ENCODE assay signal across 12 cellular contexts in genomic region chr1:26277261-26277661, GRCh38. TPM values are rescaled to one million over a fixed set of nuclear protein-coding genes. Genes with fewer than 3 reads are reported as not detected.
DNase-seq lines count a peak whose midpoint lies in the region; ATAC-seq and TF ChIP-seq lines count a peak whose summit lies in the region.
"Had no signal": no experiment of that assay in that cellular context is flagged by ENCODE, and none has a peak within 500 bp of the region (broad histone marks: within the 10 kb centered on the region; RNA-seq: fewer than 3 reads in every experiment).

No MANE protein-coding gene starts in this region.

- no peaks in the 10 kb centered on the region for H3K9me3 ChIP-seq in adipocyte (ENCODE audit: control insufficient read depth, low read length)
- H3K9me3 ChIP-seq in lower lobe of right lung, result no peaks in the 10 kb centered on the region

- H3K4me3 ChIP-seq in adipocyte (ENCODE audit: low read length) (no peak overlapping the region), lower lobe of right lung (no peak overlapping the region)

- H3K4me1 Mint-ChIP-seq in activated CD4-positive, alpha-beta T cell treated with anti-CD3 and anti-CD28 coated beads for 36 hours, result peaks cover 65% of the 10 kb centered on the region

- CTCF ChIA-PET in activated CD4-positive, alpha-beta T cell treated with anti-CD3 and anti-CD28 coated beads for 36 hours (lab: Charles Lee), result interaction anchor here (0.6 to 17.6 kb wide), 8 partner anchors 7 to 140 kb away, joined by 3 to 399 read pairs (median 5); partner anchors contain the start of genes CD52 and CEP85

- H3K27me3 ChIP-seq in adipocyte (replicated peaks; ENCODE audit: control insufficient read depth, insufficient read depth, low read length), result no peaks in the 10 kb centered on the region
- no peaks in the 10 kb centered on the region for H3K27me3 ChIP-seq in lower lobe of right lung (ENCODE audit: low read depth)

- no peak for ATAC-seq in activated CD4-positive, alpha-beta T cell treated with anti-CD3 and anti-CD28 coated beads for 36 hours
- no peak for ATAC-seq in lower lobe of right lung

- POLR2A ChIA-PET in activated CD4-positive, alpha-beta T cell treated with anti-CD3 and anti-CD28 coated beads for 36 hours (lab: Charles Lee), result interaction anchor here (1.4 kb wide), 1 partner anchor 31 kb away, joined by 3 read pairs; no protein-coding TSS in a partner anchor

- no peaks in the 10 kb centered on the region for H3K27me3 Mint-ChIP-seq in activated CD4-positive, alpha-beta T cell treated with anti-CD3 and anti-CD28 coated beads for 36 hours

- peak overlapping the region; percentile 96 for H3K27ac ChIP-seq in lower lobe of right lung
- peak overlapping the region; percentile 74 for H3K27ac ChIP-seq in temporal lobe (ENCODE audit: low read depth, low read length)

- H3K4me1 ChIP-seq in adipocyte (ENCODE audit: control insufficient read depth, insufficient read depth, low read length) (peaks cover 63% of the 10 kb centered on the region), lower lobe of right lung (peaks cover 68% of the 10 kb centered on the region)

- intact Hi-C loops in activated CD4-positive, alpha-beta T cell treated with anti-CD3 and anti-CD28 coated beads for 36 hours (cut with DNase I, micrococcal nuclease), result loop anchor here (5.0 kb wide), 3 partner anchors 85 to 305 kb away; no protein-coding TSS in a partner anchor
- intact Hi-C loops in lower lobe of right lung (cut with DNase I), result no loop called here

- H3K36me3 ChIP-seq in adipocyte (ENCODE audit: control insufficient read depth, insufficient read depth, low read length, severe bottlenecking), result peaks cover 4% of the 10 kb centered on the region
- H3K36me3 ChIP-seq in lower lobe of right lung, result peaks cover 19% of the 10 kb centered on the region

- no peak for TF ChIP-seq CTCF in lower lobe of right lung (IDR thresholded peaks at IDR 0.05)

- no peaks in the 10 kb centered on the region for H3K9me3 Mint-ChIP-seq in activated CD4-positive, alpha-beta T cell treated with anti-CD3 and anti-CD28 coated beads for 36 hours (ENCODE audit: low read depth)

- peak overlapping the region; percentile 93 for H3K9ac ChIP-seq in adipocyte (ENCODE audit: low read length)

- peaks cover 62% of the 10 kb centered on the region for H3K36me3 Mint-ChIP-seq in activated CD4-positive, alpha-beta T cell treated with anti-CD3 and anti-CD28 coated beads for 36 hours (ENCODE audit: low read depth)

- no peak for DNase-seq in activated CD4-positive, alpha-beta T cell treated with anti-CD3 and anti-CD28 coated beads for 36 hours
- no peak for DNase-seq in activated CD4-positive, alpha-beta T cell treated with anti-CD3 and anti-CD28 coated beads, Interleukin-2, amount 50 U/mL, for 1 hour
- DNase-seq in adipocyte (ENCODE audit: low read depth) (no peak), lower lobe of right lung (no peak), ureter (ENCODE audit: low spot score) (no peak), amniotic stem cell (lab: John Stamatoyannopoulos, UW) (no peak), NCI-H748 (lab: John Stamatoyannopoulos, UW; ENCODE audit: unreplicated experiment) (no peak)
- DNase-seq: ACHN, activated gamma-delta T cell treated with Interleukin-2 at 50 U/mL for 16 hours, NCI-H2081 had no signal

- H3K27ac Mint-ChIP-seq in activated CD4-positive, alpha-beta T cell treated with anti-CD3 and anti-CD28 coated beads for 36 hours, result peak overlapping the region; percentile 94

- H3K4me3 Mint-ChIP-seq in activated CD4-positive, alpha-beta T cell treated with anti-CD3 and anti-CD28 coated beads for 36 hours, result no peak overlapping the region

RNA-seq across cellular contexts. Expression of gene SH3BGRL3, which starts 2.6 kb away (rescaled TPM):
- total RNA-seq in activated CD4-positive, alpha-beta T cell treated with anti-CD3 and anti-CD28 coated beads for 36 hours, result 100 to 1,000 TPM; 267 to 381 TPM
- total RNA-seq in lower lobe of right lung (204 TPM), temporal lobe (6.4 TPM), ureter (145 TPM)

RNA-seq across cellular contexts. Expression of gene UBXN11, which starts 29.2 kb away (rescaled TPM):
- total RNA-seq in activated CD4-positive, alpha-beta T cell treated with anti-CD3 and anti-CD28 coated beads for 36 hours, result 10 to 100 TPM; 19.4 to 22.2 TPM
- total RNA-seq in lower lobe of right lung, result 65.1 TPM
- 7.9 TPM for total RNA-seq in temporal lobe
- 30.3 TPM for total RNA-seq in ureter

RNA-seq across cellular contexts. Expression of gene CD52, which starts 40.5 kb away (rescaled TPM):
- 100 to 1,000 TPM; 216 to 217 TPM for total RNA-seq in activated CD4-positive, alpha-beta T cell treated with anti-CD3 and anti-CD28 coated beads for 36 hours
- 541 TPM for total RNA-seq in lower lobe of right lung
- not detected for total RNA-seq in temporal lobe
- total RNA-seq in ureter, result 9.8 TPM
- total RNA-seq: SK-MEL-5 had no signal

RNA-seq across cellular contexts. Expression of gene CEP85, which starts 43.3 kb away (rescaled TPM):
- 10 to 100 TPM; 31.1 to 31.9 TPM for total RNA-seq in activated CD4-positive, alpha-beta T cell treated with anti-CD3 and anti-CD28 coated beads for 36 hours
- total RNA-seq in lower lobe of right lung (10.2 TPM), temporal lobe (11.3 TPM), ureter (13.1 TPM)

Comparison
In these comparisons a context has a peak if more than half of its experiments do, and no peak if none do; other contexts are left out.
1. RNA of gene SH3BGRL3, which starts 2.6 kb away (total RNA-seq): 267 to 381 TPM in activated CD4-positive, alpha-beta T cell treated with anti-CD3 and anti-CD28 coated beads for 36 hours, 204 TPM in lower lobe of right lung (single experiment) and 145 TPM in ureter (single experiment); 6.4 TPM in temporal lobe (single experiment); every median in the first group is over 10 times any median in the second.
2. RNA of gene CD52, which starts 40.5 kb away (total RNA-seq): 541 TPM in lower lobe of right lung (single experiment) and 216 to 217 TPM in activated CD4-positive, alpha-beta T cell treated with anti-CD3 and anti-CD28 coated beads for 36 hours; 9.8 TPM in ureter (single experiment) and not detected in temporal lobe (single experiment); every median in the first group is over 10 times any median in the second.